In the genomic region with DNA sequence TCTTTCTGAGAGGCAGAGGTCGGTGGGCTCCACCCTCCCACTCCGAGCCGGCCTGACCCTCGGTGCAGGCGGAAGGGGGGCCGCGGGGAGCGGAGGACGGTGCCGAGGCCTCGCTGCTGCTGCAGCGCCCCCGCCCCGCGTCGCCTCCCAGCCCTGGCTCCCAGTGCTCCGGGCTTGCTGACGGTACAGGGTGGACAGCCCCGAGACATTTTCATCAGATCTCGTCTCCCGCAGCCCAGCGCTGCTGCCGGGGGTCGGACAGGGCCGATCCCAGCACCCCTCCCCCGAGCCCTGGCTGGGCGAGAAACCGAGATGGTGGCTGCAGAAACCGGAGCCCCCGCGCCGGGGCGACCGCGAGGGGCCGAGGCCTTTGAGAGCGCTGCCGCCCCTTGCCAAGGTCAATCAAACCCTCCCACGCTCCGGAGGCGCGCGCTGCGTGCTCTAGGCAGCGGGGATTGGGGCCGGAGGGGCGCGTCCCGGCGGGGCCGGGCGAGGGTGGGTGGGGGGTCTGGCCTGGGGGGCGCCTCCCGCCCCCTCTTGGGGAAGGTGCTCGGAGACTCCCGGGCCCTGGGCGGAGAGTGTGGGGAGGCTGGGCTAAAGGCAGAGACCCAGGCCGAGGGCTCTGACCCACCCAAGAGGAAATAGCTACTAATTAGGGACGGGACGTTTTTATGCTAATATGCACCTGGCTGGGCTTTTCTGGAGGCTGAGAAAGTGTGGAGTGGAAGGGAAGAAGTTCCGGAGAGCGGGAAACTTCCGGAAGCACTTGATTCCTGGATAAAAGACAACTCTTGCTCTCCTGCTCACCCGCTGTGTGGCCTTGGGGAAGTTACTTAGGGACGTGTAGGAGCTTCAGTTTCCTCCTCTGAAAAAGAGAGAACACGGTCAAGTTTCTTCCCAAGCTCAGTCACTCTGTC, we compare ENCODE assay signal across 10 cellular contexts. TPM values are rescaled to one million over a fixed set of nuclear protein-coding genes. Genes with fewer than 3 reads are reported as not detected.
DNase-seq lines count a peak whose midpoint lies in the region; ATAC-seq and TF ChIP-seq lines count a peak whose summit lies in the region.
"Had no signal": no experiment of that assay in that cellular context is flagged by ENCODE, and none has a peak within 500 bp of the region (broad histone marks: within the 10 kb centered on the region; RNA-seq: fewer than 3 reads in every experiment).

No MANE protein-coding gene starts in this region.

- peak overlapping the region; percentile 67 for H2AFZ ChIP-seq in hepatocyte

- peak overlapping the region; percentile 18 for H3K4me3 ChIP-seq in hepatocyte
- H3K4me3 ChIP-seq: GM12878 had no signal

- peaks cover 37% of the 10 kb centered on the region for H3K4me1 ChIP-seq in hepatocyte (ENCODE audit: insufficient read depth)

- TF ChIP-seq CTCF in hepatocyte (IDR thresholded peaks at IDR 0.05; ENCODE audit: poor library complexity): peak; percentile 12

- peak overlapping the region; percentile 92 for H3K4me2 ChIP-seq in hepatocyte
- H3K4me2 ChIP-seq: KMS-11 had no signal

- H4K20me1 ChIP-seq in hepatocyte (ENCODE audit: insufficient read depth, poor library complexity, severe bottlenecking): no peaks in the 10 kb centered on the region

- H3K9me3 ChIP-seq in hepatocyte (ENCODE audit: low read depth): no peaks in the 10 kb centered on the region

- WGBS in hepatocyte (ENCODE audit: low lambda C conversion rate, missing lambda C conversion rate): 12% methylated on average over 54 of the region's 66 CpGs

- DNase-seq in DMS153 treated with DMSO at 0.1 percent for 48 hours (lab: John Stamatoyannopoulos, UW; ENCODE audit: unreplicated experiment): peak; percentile 5
- DNase-seq in SW480 (ENCODE audit: low spot score): peak; percentile 18
- no peak for DNase-seq in hepatocyte (ENCODE audit: low spot score)
- DNase-seq in posterior vena cava (ENCODE audit: low spot score): peak; percentile 83
- DNase-seq in activated naive CD4-positive, alpha-beta T cell (lab: John Stamatoyannopoulos, UW): no peak
- no peak for DNase-seq in T-helper 1 cell
- no peak for DNase-seq in activated T-cell treated with anti-CD3 and anti-CD28 coated beads, Interleukin-2, amount 50 U/mL, for 1 hour

- peaks cover 23% of the 10 kb centered on the region for H3K27me3 ChIP-seq in hepatocyte

- no peaks in the 10 kb centered on the region for H3K79me2 ChIP-seq in hepatocyte

- H3K9me2 ChIP-seq in hepatocyte (replicated peaks; ENCODE audit: insufficient read depth): no peaks in the 10 kb centered on the region

- no peak for ATAC-seq in GM21737 (IDR thresholded peaks at IDR 0.05; ENCODE audit: unreplicated experiment)
- ATAC-seq: GM12878 had no signal

- no peaks in the 10 kb centered on the region for H3K36me3 ChIP-seq in hepatocyte (replicated peaks; ENCODE audit: insufficient read depth, low read depth)

- intact Hi-C loops in posterior vena cava (cut with DNase I): loop anchor here in 1 of 2 donors (10.0 kb wide), 1 partner anchor 81 kb away; no protein-coding TSS in a partner anchor

- H3K27ac ChIP-seq in hepatocyte: no peak overlapping the region
- H3K27ac ChIP-seq: KMS-11 had no signal

RNA-seq across cellular contexts. Expression of a gene that starts 42.7 kb away (rescaled TPM):
- total RNA-seq in hepatocyte (5.2 and 11.0 TPM in 2 replicates), posterior vena cava (10 to 100 TPM in 1 of 2 donors, 1 to 10 TPM in 1; 6.9 to 10.8 TPM)
- 21.2 and 22.0 TPM in 2 replicates for polyA plus RNA-seq in hepatocyte
- total RNA-seq: GM12878 had no signal

Comparison
In these comparisons a context has a peak if more than half of its experiments do, and no peak if none do; other contexts are left out.
1. DNase-seq: peak in DMS153 treated with DMSO at 0.1 percent for 48 hours (single experiment), SW480 (single experiment) and posterior vena cava (single experiment); none in hepatocyte (single experiment), activated naive CD4-positive, alpha-beta T cell (0 of 4), T-helper 1 cell (0 of 5) and activated T-cell treated with anti-CD3 and anti-CD28 coated beads, Interleukin-2, amount 50 U/mL, for 1 hour (single experiment).